In genomic region chr4:118972167-118972566, GRCh38 we compare ENCODE assay signal across 14 cellular contexts.
"Had no signal": no experiment of that assay in that cellular context is flagged by ENCODE, and none has a peak within 500 bp of the region (broad histone marks: within the 10 kb centered on the region; RNA-seq: fewer than 3 reads in every experiment).

No MANE protein-coding gene starts in this region.

- H3K4me3 ChIP-seq: ovary, spleen, suprapubic skin had no signal

- H3K36me3 ChIP-seq: ovary, spleen, suprapubic skin had no signal

- H3K27me3 ChIP-seq: ovary, spleen, suprapubic skin had no signal

- H3K27ac ChIP-seq: spleen, suprapubic skin had no signal

- DNase-seq: activated gamma-delta T cell treated with Interleukin-2 at 50 U/mL for 16 hours; activated naive CD8-positive, alpha-beta T cell treated with anti-CD3 and anti-CD28 coated beads for 36 hours; activated T-cell treated with anti-CD3 and anti-CD28 coated beads, Interleukin-2, amount 50 U/mL, for 1 hour; cortex of kidney; effector CD8-positive, alpha-beta T cell; immature natural killer cell; left colon; mesenchymal stem cell; ovary; spleen; stimulated activated CD4-positive, alpha-beta T cell treated with anti-CD3 and anti-CD28 coated beads, Interleukin-2, amount 100 ng/mL, for 24 hours; stimulated activated naive B cell treated with anti-CD40 and anti-IgM and Interleukin-4, amounts not matched to agents 10 μg/mL and 1 μg/mL and 100 μg/mL, for 72 hours; SW 1271 had no signal

- H3K9me3 ChIP-seq: ovary, spleen, suprapubic skin had no signal

- ATAC-seq: left colon; stimulated activated naive B cell treated with anti-CD40 and anti-IgM and Interleukin-4, amounts not matched to agents 10 μg/mL and 1 μg/mL and 100 μg/mL, for 72 hours had no signal
